ENCODE assay signal across 1 cellular context in genomic region chr2:68251187-68251854, GRCh38.
A peak's percentile ranks its signal among the peaks of the same experiment; 100 is the strongest.
TF ChIP-seq lines count a peak whose summit lies in the region.

No MANE protein-coding gene starts in this region.

TF ChIP-seq in HepG2, 621 proteins besides CTCF, POLR2A, EP300 and RAD21 (continued from another document):
- 0 out of 2 replicates have a peak, but pooled peaks have one; percentile 43 for TF ChIP-seq MYPOP (CRISPR knock-in tag; IDR thresholded peaks at IDR 0.05)
- TF ChIP-seq ZHX1 (CRISPR knock-in tag; IDR thresholded peaks at IDR 0.05; ENCODE audit: low read depth) = 0 out of 2 replicates have a peak, but pooled peaks have one; percentile 9
- no peak; the same call in 1 of the 2 replicates for TF ChIP-seq NCOA2 (CRISPR knock-in tag; IDR thresholded peaks at IDR 0.05)
- no peak for TF ChIP-seq ZNF652 (CRISPR knock-in tag; IDR thresholded peaks at IDR 0.05; ENCODE audit: borderline replicate concordance, low read depth)
- no peak for TF ChIP-seq ZMAT3 (CRISPR knock-in tag; conservative IDR thresholded peaks at IDR 0.05)
- TF ChIP-seq SMC3 (IDR thresholded peaks at IDR 0.05; ENCODE audit: low read length) = peak; percentile 34; the same call in 1 of the 2 replicates
- TF ChIP-seq ZSCAN25 (CRISPR knock-in tag; IDR thresholded peaks at IDR 0.05) = 0 out of 2 replicates have a peak, but pooled peaks have one; percentile 9
- TF ChIP-seq KLF12 (CRISPR knock-in tag; IDR thresholded peaks at IDR 0.05; ENCODE audit: borderline replicate concordance) = no peak
- peak; percentile 67 for TF ChIP-seq RFX5 (IDR thresholded peaks at IDR 0.05; ENCODE audit: low read depth, low read length)
- no peak for TF ChIP-seq SP4 (CRISPR knock-in tag; IDR thresholded peaks at IDR 0.05)
- TF ChIP-seq DNMT3B (CRISPR knock-in tag; conservative IDR thresholded peaks at IDR 0.05) = no peak
- 0 out of 2 replicates have a peak, but pooled peaks have one; percentile 8 for TF ChIP-seq ZNF446 (CRISPR knock-in tag; IDR thresholded peaks at IDR 0.05)
- TF ChIP-seq ATF1 (CRISPR knock-in tag; IDR thresholded peaks at IDR 0.05) = 0 out of 2 replicates have a peak, but pooled peaks have one; percentile 33
- peak; percentile 69; the same call in 1 of the 2 replicates for TF ChIP-seq ZNF337 (CRISPR knock-in tag; IDR thresholded peaks at IDR 0.05; ENCODE audit: borderline replicate concordance, low read depth)
- TF ChIP-seq HOMEZ (CRISPR knock-in tag; IDR thresholded peaks at IDR 0.05; ENCODE audit: low read depth) = no peak
- TF ChIP-seq ZNF546 (CRISPR knock-in tag; conservative IDR thresholded peaks at IDR 0.05) = no peak
- TF ChIP-seq ZNF207 (IDR thresholded peaks at IDR 0.05; ENCODE audit: borderline replicate concordance) = no peak
- TF ChIP-seq NFYC (CRISPR knock-in tag; IDR thresholded peaks at IDR 0.05) = no peak
- no peak for TF ChIP-seq HMG20A (CRISPR knock-in tag; IDR thresholded peaks at IDR 0.05; ENCODE audit: borderline replicate concordance)
- TF ChIP-seq GPN1 (CRISPR knock-in tag; IDR thresholded peaks at IDR 0.05; ENCODE audit: borderline replicate concordance) = no peak
- no peak for TF ChIP-seq ZNF704 (CRISPR knock-in tag; IDR thresholded peaks at IDR 0.05; ENCODE audit: borderline replicate concordance)
- TF ChIP-seq DRAP1 (CRISPR knock-in tag; IDR thresholded peaks at IDR 0.05) = no peak
- no peak for TF ChIP-seq NFRKB (IDR thresholded peaks at IDR 0.05)
- TF ChIP-seq U2AF1 (optimal IDR thresholded peaks at IDR 0.05; ENCODE audit: low read depth, low read length) = no peak
- 0 out of 2 replicates have a peak, but pooled peaks have one; percentile 76 for TF ChIP-seq ZC3H13 (CRISPR knock-in tag; IDR thresholded peaks at IDR 0.05)
- no peak for TF ChIP-seq ZNF512B (CRISPR knock-in tag; IDR thresholded peaks at IDR 0.05; ENCODE audit: borderline replicate concordance)
- TF ChIP-seq ZNF564 (CRISPR knock-in tag; IDR thresholded peaks at IDR 0.05) = no peak
- TF ChIP-seq ATF6 (CRISPR knock-in tag; conservative IDR thresholded peaks at IDR 0.05) = no peak
- TF ChIP-seq SKI (IDR thresholded peaks at IDR 0.05; ENCODE audit: partially characterized antibody) = peak; percentile 47
- TF ChIP-seq ZNF382 (CRISPR knock-in tag; IDR thresholded peaks at IDR 0.05; ENCODE audit: borderline replicate concordance) = no peak
- TF ChIP-seq ZNF280B (CRISPR knock-in tag; IDR thresholded peaks at IDR 0.05; ENCODE audit: borderline replicate concordance) = no peak
- TF ChIP-seq E2F1 (CRISPR knock-in tag; IDR thresholded peaks at IDR 0.05) = no peak
